Comparison of ENCODE assay signal across 10 cellular contexts in the genomic region with DNA sequence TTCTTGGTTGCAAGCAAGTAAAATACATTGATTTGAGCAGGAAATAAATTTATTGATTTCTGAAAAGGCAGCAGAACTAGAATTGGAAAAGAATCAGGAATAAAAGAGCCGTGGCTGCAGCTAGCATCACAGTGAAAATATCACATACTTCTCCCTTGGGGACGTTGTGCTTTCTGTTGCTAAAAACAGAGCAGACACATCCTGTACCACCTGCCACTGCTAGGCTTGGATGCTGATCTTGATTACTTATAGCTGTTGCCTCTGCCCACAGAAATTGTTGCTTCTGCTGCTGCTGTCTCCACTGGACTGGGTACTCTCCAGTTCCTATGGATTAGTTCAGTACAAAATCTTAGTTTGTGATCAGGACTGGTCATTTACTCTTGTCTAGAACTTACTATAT.
DNase-seq lines count a peak whose midpoint lies in the region; ATAC-seq, FAIRE-seq and TF ChIP-seq lines count a peak whose summit lies in the region.
"Had no signal": no experiment of that assay in that cellular context is flagged by ENCODE, and none has a peak within 500 bp of the region (broad histone marks: within the 10 kb centered on the region; RNA-seq: fewer than 3 reads in every experiment).

No MANE protein-coding gene starts in this region.

- H3K4me3 ChIP-seq in HepG2 (replicated peaks in 1 of 3; ENCODE audit: insufficient read depth in 1 of 3, low read depth in 2 of 3, low read length in 3 of 3) = no peak overlapping the region

- POLR2A ChIA-PET in HepG2 (lab: Yijun Ruan, JAX) = no interaction called here

- no peak overlapping the region for H2AFZ ChIP-seq in HepG2 (ENCODE audit: low read length)

- H3K27me3 ChIP-seq in HepG2 (ENCODE audit: control insufficient read depth in 1 of 2, insufficient read depth in 2 of 2, low read length in 2 of 2) = no peaks in the 10 kb centered on the region

- no peaks in the 10 kb centered on the region for H3K36me3 ChIP-seq in HepG2 (replicated peaks in 1 of 2; ENCODE audit: control insufficient read depth in 1 of 2, insufficient read depth in 2 of 2, low read length in 2 of 2)

- no peaks in the 10 kb centered on the region for H3K36me3 Mint-ChIP-seq in memory B cell
- H3K36me3 Mint-ChIP-seq: type B pancreatic cell had no signal

- H3K27ac ChIP-seq in HepG2 (ENCODE audit: extremely low read length, insufficient read depth, low read length) = no peak overlapping the region

- FAIRE-seq in HepG2 (lab: Jason Lieb, UNC) = no peak

- no peak for TF ChIP-seq CTCF in HepG2 (CRISPR knock-in tag; IDR thresholded peaks at IDR 0.05)

- H3K27me3 Mint-ChIP-seq in memory B cell = no peaks in the 10 kb centered on the region
- H3K27me3 Mint-ChIP-seq in stimulated activated naive CD8-positive, alpha-beta T cell treated with anti-CD3 and anti-CD28 coated beads, Interleukin-15, amount 100 ng/mL, for 72 hours = no peaks in the 10 kb centered on the region
- H3K27me3 Mint-ChIP-seq: type B pancreatic cell had no signal

- H3K27ac Mint-ChIP-seq in memory B cell = peak overlapping the region; percentile 86
- H3K27ac Mint-ChIP-seq in stimulated activated naive CD8-positive, alpha-beta T cell treated with anti-CD3 and anti-CD28 coated beads, Interleukin-15, amount 100 ng/mL, for 72 hours = no peak overlapping the region
- H3K27ac Mint-ChIP-seq: type B pancreatic cell had no signal

- H4K20me1 ChIP-seq in HepG2 (ENCODE audit: insufficient read depth, low read length) = no peaks in the 10 kb centered on the region

- no peaks in the 10 kb centered on the region for H3K4me1 ChIP-seq in HepG2 (ENCODE audit: insufficient read depth, low read length)

- ATAC-seq in GM18858 (IDR thresholded peaks at IDR 0.05; ENCODE audit: unreplicated experiment) (peak; percentile 99), GM21723 (IDR thresholded peaks at IDR 0.05; ENCODE audit: unreplicated experiment) (peak; percentile 95), HG03469 (IDR thresholded peaks at IDR 0.05; ENCODE audit: unreplicated experiment) (peak; percentile 98), memory B cell (ENCODE audit: low read depth) (peak; percentile 97), HepG2 (no peak)
- ATAC-seq in stimulated activated naive CD8-positive, alpha-beta T cell treated with anti-CD3 and anti-CD28 coated beads, Interleukin-15, amount 100 ng/mL, for 72 hours = no peak

- H3K4me3 Mint-ChIP-seq in memory B cell = peak overlapping the region; percentile 54
- no peak overlapping the region for H3K4me3 Mint-ChIP-seq in stimulated activated naive CD8-positive, alpha-beta T cell treated with anti-CD3 and anti-CD28 coated beads, Interleukin-15, amount 100 ng/mL, for 72 hours
- H3K4me3 Mint-ChIP-seq: type B pancreatic cell had no signal

- 3% methylated on average over 2 of the region's 2 CpGs for WGBS in HepG2 (ENCODE audit: low lambda C conversion rate)

- no peak overlapping the region for H3K9ac ChIP-seq in HepG2 (ENCODE audit: insufficient read depth, low read depth, low read length)

- CTCF ChIA-PET in HepG2 (lab: Yijun Ruan, JAX; ENCODE audit: low intra/inter-chr PET ratio, low total read pairs) = no interaction called here

- H3K79me2 ChIP-seq in HepG2 (ENCODE audit: insufficient read depth, low read length) = no peaks in the 10 kb centered on the region

- TF ChIP-seq EP300 in HepG2 (IDR thresholded peaks at IDR 0.05; ENCODE audit: low read depth in 2 of 2, low read length in 2 of 2) = no peak
- TF ChIP-seq EP300 in HepG2 (CRISPR knock-in tag; IDR thresholded peaks at IDR 0.05; ENCODE audit: borderline replicate concordance) = no peak

- intact Hi-C loops in HepG2 (cut with micrococcal nuclease; ENCODE audit: unreplicated experiment) = no loop called here

- in situ Hi-C loops in HepG2 (cut with HindIII; ENCODE audit: extremely low pct_ligation_motif_present, low pct_unique_long_range_greater_than_20kb) = no loop called here

- H3K9me3 Mint-ChIP-seq in memory B cell = peaks cover 1% of the 10 kb centered on the region
- no peaks in the 10 kb centered on the region for H3K9me3 Mint-ChIP-seq in stimulated activated naive CD8-positive, alpha-beta T cell treated with anti-CD3 and anti-CD28 coated beads, Interleukin-15, amount 100 ng/mL, for 72 hours
- H3K9me3 Mint-ChIP-seq: type B pancreatic cell had no signal

- no peak for TF ChIP-seq POLR2A in HepG2 (IDR thresholded peaks at IDR 0.05; ENCODE audit: insufficient read depth in 1 of 2, low read depth in 2 of 2, low read length in 2 of 2)

- no peaks in the 10 kb centered on the region for H3K9me3 ChIP-seq in HepG2 (ENCODE audit: low read length)

- TF ChIP-seq RAD21 in HepG2 (CRISPR knock-in tag; IDR thresholded peaks at IDR 0.05) = no peak

- no TSS peak for BruUV-seq in HepG2 (replicated peaks; lab: Mats Ljungman, UMichigan)

- DNase-seq in memory B cell (ENCODE audit: low spot score in 2 of 2) (peak; percentile 13 to 25), HepG2 (ENCODE audit: low spot score) (no peak), NCI-H1436 treated with DMSO at 0.1 percent for 48 hours (lab: John Stamatoyannopoulos, UW) (no peak), NCI-H526 (lab: John Stamatoyannopoulos, UW) (no peak)
- no peak for DNase-seq in stimulated activated naive CD8-positive, alpha-beta T cell treated with anti-CD3 and anti-CD28 coated beads, Interleukin-15, amount 100 ng/mL, for 72 hours
- DNase-seq: central memory CD4-positive, alpha-beta T cell had no signal

- no peak overlapping the region for H3K4me2 ChIP-seq in HepG2 (ENCODE audit: low read depth, low read length)

- H3K4me1 Mint-ChIP-seq in memory B cell = peaks cover 20% of the 10 kb centered on the region
- no peaks in the 10 kb centered on the region for H3K4me1 Mint-ChIP-seq in stimulated activated naive CD8-positive, alpha-beta T cell treated with anti-CD3 and anti-CD28 coated beads, Interleukin-15, amount 100 ng/mL, for 72 hours

TF ChIP-seq in HepG2, 621 proteins besides CTCF, POLR2A, EP300 and RAD21:
- TF ChIP-seq RFX5 (IDR thresholded peaks at IDR 0.05; ENCODE audit: low read depth, low read length) = no peak
- TF ChIP-seq ZNF570 (CRISPR knock-in tag; IDR thresholded peaks at IDR 0.05; ENCODE audit: borderline replicate concordance) = no peak
- no peak for TF ChIP-seq NFIB (CRISPR knock-in tag; IDR thresholded peaks at IDR 0.05; ENCODE audit: borderline replicate concordance)
- no peak for TF ChIP-seq GRHL1 (CRISPR knock-in tag; conservative IDR thresholded peaks at IDR 0.05)
- no peak for TF ChIP-seq SNAI1 (CRISPR knock-in tag; IDR thresholded peaks at IDR 0.05; ENCODE audit: borderline replicate concordance)
- TF ChIP-seq ZNF615 (CRISPR knock-in tag; IDR thresholded peaks at IDR 0.05; ENCODE audit: borderline replicate concordance) = no peak
- TF ChIP-seq CBFB (CRISPR knock-in tag; IDR thresholded peaks at IDR 0.05) = no peak
- TF ChIP-seq ZNF367 (CRISPR knock-in tag; IDR thresholded peaks at IDR 0.05; ENCODE audit: borderline replicate concordance) = no peak
- no peak for TF ChIP-seq ZFAT (CRISPR knock-in tag; conservative IDR thresholded peaks at IDR 0.05)
- no peak for TF ChIP-seq SRSF1 (optimal IDR thresholded peaks at IDR 0.05; ENCODE audit: low read depth, low read length)
- no peak for TF ChIP-seq RBM39 (IDR thresholded peaks at IDR 0.05; ENCODE audit: low read depth, low read length, poor library complexity, severe bottlenecking)
- no peak for TF ChIP-seq ZMAT3 (CRISPR knock-in tag; conservative IDR thresholded peaks at IDR 0.05)
- TF ChIP-seq PAX8 (CRISPR knock-in tag; IDR thresholded peaks at IDR 0.05; ENCODE audit: borderline replicate concordance) = no peak
- TF ChIP-seq SIN3B (IDR thresholded peaks at IDR 0.05; ENCODE audit: low read length) = no peak
- no peak for TF ChIP-seq ATF1 (CRISPR knock-in tag; IDR thresholded peaks at IDR 0.05)
- TF ChIP-seq ZNF589 (CRISPR knock-in tag; conservative IDR thresholded peaks at IDR 0.05) = no peak
- no peak for TF ChIP-seq NR2C2 (CRISPR knock-in tag; IDR thresholded peaks at IDR 0.05; ENCODE audit: borderline replicate concordance)
- no peak for TF ChIP-seq ZNF839 (CRISPR knock-in tag; IDR thresholded peaks at IDR 0.05; ENCODE audit: borderline replicate concordance)
- TF ChIP-seq GMEB1 (CRISPR knock-in tag; IDR thresholded peaks at IDR 0.05; ENCODE audit: borderline replicate concordance) = no peak
- no peak for TF ChIP-seq ZNF576 (CRISPR knock-in tag; IDR thresholded peaks at IDR 0.05)

Comparison
In these comparisons a context has a peak if more than half of its experiments do, and no peak if none do; other contexts are left out.
1. ATAC-seq: peak in GM18858 (single experiment), GM21723 (single experiment), HG03469 (single experiment) and memory B cell (single experiment); none in HepG2 (single experiment) and stimulated activated naive CD8-positive, alpha-beta T cell treated with anti-CD3 and anti-CD28 coated beads, Interleukin-15, amount 100 ng/mL, for 72 hours (single experiment).
2. DNase-seq: peak in memory B cell (2 of 2); none in HepG2 (single experiment), stimulated activated naive CD8-positive, alpha-beta T cell treated with anti-CD3 and anti-CD28 coated beads, Interleukin-15, amount 100 ng/mL, for 72 hours (0 of 2), NCI-H1436 treated with DMSO at 0.1 percent for 48 hours (single experiment) and NCI-H526 (0 of 2).